Comparison of ENCODE assay signal across 11 cellular contexts in the genomic region with DNA sequence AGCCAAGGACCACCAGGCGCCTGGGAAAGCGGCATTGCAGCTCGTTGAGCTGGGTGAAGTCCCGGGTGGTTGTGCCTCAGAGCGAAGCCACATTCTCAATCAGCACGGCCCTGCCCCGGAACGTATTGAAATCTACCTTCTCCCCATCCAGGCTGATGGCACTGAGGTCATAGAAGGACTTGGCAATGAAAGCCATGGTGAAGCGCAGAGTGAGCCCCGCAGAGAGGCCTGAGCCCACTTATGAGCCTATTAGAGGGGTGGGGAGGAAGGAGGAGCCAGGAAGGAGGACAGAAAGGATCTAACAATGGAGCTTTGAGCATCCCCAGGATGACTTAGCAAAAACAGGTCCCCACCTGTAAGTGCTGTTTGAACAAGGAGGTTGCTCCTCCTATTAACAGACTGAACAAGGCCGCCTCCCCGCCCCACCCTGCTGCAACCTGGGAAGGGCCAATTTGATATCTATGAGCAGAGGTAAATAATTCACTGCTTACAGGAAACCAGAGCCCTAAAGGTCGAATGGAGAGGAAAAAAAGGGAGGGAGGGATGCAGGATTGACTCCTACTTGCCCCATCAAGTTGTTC. TPM values are rescaled to one million over a fixed set of nuclear protein-coding genes. Genes with fewer than 3 reads are reported as not detected.
A peak's percentile ranks its signal among the peaks of the same experiment; 100 is the strongest.
DNase-seq lines count a peak whose midpoint lies in the region; ATAC-seq, FAIRE-seq and TF ChIP-seq lines count a peak whose summit lies in the region.
"Had no signal": no experiment of that assay in that cellular context is flagged by ENCODE, and none has a peak within 500 bp of the region (broad histone marks: within the 10 kb centered on the region; RNA-seq: fewer than 3 reads in every experiment).

Gene GPX2, minus strand, starts transcription at position 215 of the 581 bp plus-strand sequence. Its CDS starts 19 bp downstream, at position 196.

- intact Hi-C loops in mucosa of descending colon (cut with DNase I, micrococcal nuclease), result no loop called here

- no peak for DNase-seq in CD8-positive, alpha-beta memory T cell
- DNase-seq in NCI-H1436 (lab: John Stamatoyannopoulos, UW), result peak; percentile 95
- no peak for DNase-seq in WTC11 (ENCODE audit: low spot score)
- peak; percentile 90 to 91 (median 90) for DNase-seq in mucosa of descending colon
- DNase-seq in mesenteric fat pad (ENCODE audit: low spot score), result no peak
- DNase-seq in stimulated activated CD4-positive, alpha-beta T cell treated with anti-CD3 and anti-CD28 coated beads, Interleukin-4, amount 100 ng/mL, for 24 hours, result no peak
- DNase-seq in EL, result no peak
- no peak for DNase-seq in GM12891 (ENCODE audit: insufficient read length, low spot score)
- DNase-seq: activated naive CD4-positive, alpha-beta T cell had no signal

- no peaks in the 10 kb centered on the region for H3K27me3 ChIP-seq in CD8-positive, alpha-beta memory T cell (ENCODE audit: insufficient read depth, low read length, poor library complexity, severe bottlenecking)
- H3K27me3 ChIP-seq: SJSA1 had no signal

- ATAC-seq in WTC11, result peak; percentile 12
- ATAC-seq in mucosa of descending colon, result peak; percentile 80

- H3K4me1 ChIP-seq in CD8-positive, alpha-beta memory T cell (ENCODE audit: insufficient read depth, low read length), result peaks cover 5% of the 10 kb centered on the region
- peaks cover 26% of the 10 kb centered on the region for H3K4me1 ChIP-seq in mucosa of descending colon (ENCODE audit: low read depth)
- H3K4me1 ChIP-seq: SJSA1 had no signal

- H3K27ac ChIP-seq in CD8-positive, alpha-beta memory T cell (ENCODE audit: low read depth, low read length), result no peak within 1 kb of the TSS
- H3K27ac ChIP-seq: SJSA1 had no signal

- no peak within 1 kb of the TSS for H3K4me3 ChIP-seq in CD8-positive, alpha-beta memory T cell (ENCODE audit: low read length)
- H3K4me3 ChIP-seq in mucosa of descending colon, result no peak within 1 kb of the TSS
- H3K4me3 ChIP-seq: SJSA1 had no signal

- no peak for TF ChIP-seq POLR2A in GM12891 (IDR thresholded peaks at IDR 0.05; ENCODE audit: low read depth, low read length)

- peak within 1 kb of the TSS in 7 of 8 donors; percentile 19 to 87 (median 68) for H3K27ac Mint-ChIP-seq in CD8-positive, alpha-beta memory T cell
- H3K27ac Mint-ChIP-seq in WTC11, result no peak within 1 kb of the TSS

- H3K9me3 ChIP-seq in CD8-positive, alpha-beta memory T cell (ENCODE audit: low read length), result no peaks in the 10 kb centered on the region
- no peaks in the 10 kb centered on the region for H3K9me3 ChIP-seq in mucosa of descending colon
- H3K9me3 ChIP-seq: SJSA1 had no signal

- no peak for FAIRE-seq in GM12891 (lab: Jason Lieb, UNC)

- no peak for TF ChIP-seq CTCF in WTC11 (IDR thresholded peaks at IDR 0.05)
- no peak for TF ChIP-seq CTCF in mucosa of descending colon (IDR thresholded peaks at IDR 0.05)

- no peaks in the 10 kb centered on the region for H3K27me3 Mint-ChIP-seq in CD8-positive, alpha-beta memory T cell
- H3K27me3 Mint-ChIP-seq in WTC11 (ENCODE audit: low read depth), result no peaks in the 10 kb centered on the region

- CTCF ChIA-PET in CD8-positive, alpha-beta memory T cell (lab: Charles Lee), result no interaction called here
- CTCF ChIA-PET in WTC11 (lab: Charles Lee), result interaction anchor here (1.4 to 4.5 kb wide), 5 partner anchors 11 to 77 kb away, joined by 4 to 22 read pairs (median 5); no protein-coding TSS in a partner anchor

- no peak within 1 kb of the TSS for H3K4me3 Mint-ChIP-seq in CD8-positive, alpha-beta memory T cell
- no peak within 1 kb of the TSS for H3K4me3 Mint-ChIP-seq in WTC11

- no peaks in the 10 kb centered on the region for H3K36me3 ChIP-seq in CD8-positive, alpha-beta memory T cell (ENCODE audit: insufficient read depth, low read length)
- no peaks in the 10 kb centered on the region for H3K36me3 ChIP-seq in mucosa of descending colon (ENCODE audit: low read depth)
- H3K36me3 ChIP-seq: SJSA1 had no signal

- peaks cover 31 to 75% (median 64%) of the 10 kb centered on the region in 3 donors for H3K4me1 Mint-ChIP-seq in CD8-positive, alpha-beta memory T cell
- peaks cover 24% of the 10 kb centered on the region for H3K4me1 Mint-ChIP-seq in WTC11

- POLR2A ChIA-PET in CD8-positive, alpha-beta memory T cell (lab: Charles Lee), result no interaction called here
- POLR2A ChIA-PET in WTC11 (lab: Charles Lee), result no interaction called here

- no peaks in the 10 kb centered on the region for H3K9me3 Mint-ChIP-seq in CD8-positive, alpha-beta memory T cell
- H3K9me3 Mint-ChIP-seq in WTC11, result no peaks in the 10 kb centered on the region

- peaks cover 4 to 86% (median 16%) of the 10 kb centered on the region in 3 donors for H3K36me3 Mint-ChIP-seq in CD8-positive, alpha-beta memory T cell
- H3K36me3 Mint-ChIP-seq in WTC11, result peaks cover 3% of the 10 kb centered on the region; the same call in 1 of the 2 replicates

TF ChIP-seq in WTC11, 78 proteins besides CTCF, POLR2A, EP300 and RAD21 (continues in another document):
- no peak for TF ChIP-seq ESRRA (CRISPR knock-in tag; IDR thresholded peaks at IDR 0.05; ENCODE audit: borderline replicate concordance)
- TF ChIP-seq ZNF138 (CRISPR knock-in tag; conservative IDR thresholded peaks at IDR 0.05), result no peak
- no peak for TF ChIP-seq ZNF232 (CRISPR knock-in tag; IDR thresholded peaks at IDR 0.05)
- TF ChIP-seq, protein P1, sequence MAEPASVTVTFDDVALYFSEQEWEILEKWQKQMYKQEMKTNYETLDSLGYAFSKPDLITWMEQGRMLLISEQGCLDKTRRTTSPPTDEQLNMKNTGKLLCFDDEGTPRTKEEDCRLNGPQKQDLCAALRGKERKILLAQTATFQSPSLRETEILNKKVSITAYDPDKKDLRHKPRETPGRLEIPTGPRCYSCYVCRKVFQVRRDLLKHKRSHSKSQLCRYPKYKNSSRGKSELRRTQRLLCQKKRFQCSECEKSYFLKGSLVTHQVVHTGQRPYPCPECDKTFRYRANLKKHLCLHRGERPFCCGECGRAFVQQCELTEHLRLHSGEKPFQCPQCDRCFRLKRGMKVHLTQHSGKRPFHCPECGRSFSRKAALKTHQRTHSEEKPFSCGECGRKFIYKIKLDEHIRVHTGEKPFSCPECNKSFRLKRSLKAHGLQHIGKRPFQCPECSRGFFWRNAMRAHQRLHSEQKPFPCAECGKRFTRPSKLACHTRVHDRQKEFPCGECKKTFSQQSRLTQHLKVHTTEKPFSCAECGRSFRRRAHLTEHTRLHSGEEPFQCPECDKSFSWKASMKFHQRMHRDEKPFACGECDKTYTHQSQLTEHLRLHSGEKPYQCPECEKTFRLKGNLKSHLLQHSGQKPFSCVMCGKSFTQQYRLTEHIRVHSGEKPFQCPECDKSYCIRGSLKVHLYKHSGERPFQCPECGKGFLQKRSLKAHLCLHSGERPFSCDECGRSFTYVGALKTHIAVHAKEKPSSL (CRISPR knock-in tag; conservative IDR thresholded peaks at IDR 0.05), result no peak
- no peak for TF ChIP-seq FOXJ3 (CRISPR knock-in tag; IDR thresholded peaks at IDR 0.05; ENCODE audit: borderline replicate concordance)
- peak; percentile 79; the same call in 1 of the 2 replicates for TF ChIP-seq NFE2L1 (CRISPR knock-in tag; IDR thresholded peaks at IDR 0.05)
- TF ChIP-seq GABPB1 (CRISPR knock-in tag; IDR thresholded peaks at IDR 0.05), result peak; percentile 55; the same call in 1 of the 2 replicates
- no peak for TF ChIP-seq GRHL2 (CRISPR knock-in tag; IDR thresholded peaks at IDR 0.05; ENCODE audit: insufficient replicate concordance, severe bottlenecking)
- no peak for TF ChIP-seq ZNF423 (CRISPR knock-in tag; IDR thresholded peaks at IDR 0.05)
- no peak for TF ChIP-seq IRF2 (CRISPR knock-in tag; IDR thresholded peaks at IDR 0.05; ENCODE audit: borderline replicate concordance, low read depth)
- no peak for TF ChIP-seq TEAD4 (CRISPR knock-in tag; IDR thresholded peaks at IDR 0.05)
- TF ChIP-seq TCF7 (CRISPR knock-in tag; IDR thresholded peaks at IDR 0.05; ENCODE audit: low read depth), result no peak

TF ChIP-seq in GM12891, 5 proteins besides CTCF, POLR2A, EP300 and RAD21:
- no peak for TF ChIP-seq POLR2AphosphoS5 (IDR thresholded peaks at IDR 0.05; ENCODE audit: low read depth, low read length)
- no peak for TF ChIP-seq POU2F2 (IDR thresholded peaks at IDR 0.05; ENCODE audit: low read depth, low read length)
- TF ChIP-seq TAF1 (IDR thresholded peaks at IDR 0.05; ENCODE audit: low read depth, low read length), result no peak
- TF ChIP-seq SPI1 (IDR thresholded peaks at IDR 0.05; ENCODE audit: low read depth, low read length), result no peak
- no peak for TF ChIP-seq PAX5 (IDR thresholded peaks at IDR 0.05; ENCODE audit: insufficient read depth, low read length, severe bottlenecking)
TF ChIP-seq in GM12891: peak in this region for 0.

RNA-seq across cellular contexts. Expression of gene GPX2, which starts in this region (rescaled TPM):
- total RNA-seq in CD8-positive, alpha-beta memory T cell, result not detected
- not detected for polyA plus RNA-seq in CD8-positive, alpha-beta memory T cell
- total RNA-seq in WTC11 (2021) (0.80 to 1.5 TPM (median 1.0 TPM) in 3 replicates), mucosa of descending colon (100 to 1,000 TPM; 171 to 590 (median 288) TPM), mesenteric fat pad (not detected)
- not detected for polyA plus RNA-seq in GM12891 (2012; ENCODE audit: low read depth, missing spikeins)
- total RNA-seq: fibroblast of villous mesenchyme, SJSA1 had no signal

Comparison
In these comparisons a context has a peak if more than half of its experiments do, and no peak if none do; other contexts are left out.
1. RNA of gene GPX2 (total RNA-seq): 171 to 590 TPM in mucosa of descending colon; 0.80 to 1.5 TPM in WTC11, not detected in mesenteric fat pad (single experiment) and not detected in CD8-positive, alpha-beta memory T cell; every median in the first group is over 10 times any median in the second.
2. DNase-seq: peak in NCI-H1436 (single experiment) and mucosa of descending colon (3 of 3); none in CD8-positive, alpha-beta memory T cell (0 of 5), WTC11 (single experiment), mesenteric fat pad (single experiment), stimulated activated CD4-positive, alpha-beta T cell treated with anti-CD3 and anti-CD28 coated beads, Interleukin-4, amount 100 ng/mL, for 24 hours (single experiment), EL (single experiment) and GM12891 (single experiment).